ENCODE assay signal across 12 cellular contexts in the genomic region with DNA sequence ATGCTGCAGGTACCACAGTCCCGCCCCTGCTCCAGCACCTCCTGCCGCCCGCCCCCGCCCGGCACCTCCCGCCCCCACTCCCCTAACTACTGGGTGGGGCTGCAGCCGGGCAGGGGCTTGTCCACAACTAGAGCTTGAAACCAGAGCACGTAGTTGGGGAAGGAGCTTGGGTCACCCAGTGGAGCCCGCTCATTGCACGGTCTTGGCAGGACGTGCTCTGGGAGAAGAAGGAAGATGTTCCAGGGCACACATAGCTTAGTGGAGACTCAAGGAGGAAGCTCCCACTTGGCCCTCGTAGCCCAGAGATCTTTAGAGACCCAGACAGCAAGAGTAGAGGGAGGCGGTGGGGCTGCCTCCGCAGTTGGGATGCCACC. TPM values are rescaled to one million over a fixed set of nuclear protein-coding genes. Genes with fewer than 3 reads are reported as not detected.
DNase-seq lines count a peak whose midpoint lies in the region; ATAC-seq and TF ChIP-seq lines count a peak whose summit lies in the region.
"Had no signal": no experiment of that assay in that cellular context is flagged by ENCODE, and none has a peak within 500 bp of the region (broad histone marks: within the 10 kb centered on the region; RNA-seq: fewer than 3 reads in every experiment).

No MANE protein-coding gene starts in this region.

- no peak for TF ChIP-seq POLR2A in body of pancreas (IDR thresholded peaks at IDR 0.05)

- intact Hi-C loops in cardiac septum (cut with DNase I) (no loop called here), Right ventricle myocardium inferior (cut with DNase I) (no loop called here), tibial artery (cut with DNase I; ENCODE audit: low total_unique reads) (no loop called here), body of pancreas (cut with DNase I) (no loop called here)

- TF ChIP-seq CTCF in coronary artery (IDR thresholded peaks at IDR 0.05), result no peak
- TF ChIP-seq CTCF in lung (IDR thresholded peaks at IDR 0.05; ENCODE audit: control extremely low read depth, extremely low read depth), result no peak
- TF ChIP-seq CTCF in tibial artery (IDR thresholded peaks at IDR 0.05), result no peak
- TF ChIP-seq CTCF in body of pancreas (IDR thresholded peaks at IDR 0.05), result no peak

- peaks cover 7% of the 10 kb centered on the region for H3K27me3 ChIP-seq in lung (ENCODE audit: control insufficient read depth, insufficient read depth)
- H3K27me3 ChIP-seq in tibial artery, result peaks cover 0 to 54% of the 10 kb centered on the region in 2 donors
- H3K27me3 ChIP-seq in body of pancreas, result peaks cover 0 to 5% of the 10 kb centered on the region in 2 donors

- peaks cover 0 to 3% of the 10 kb centered on the region in 2 donors for H3K9me3 ChIP-seq in lung (ENCODE audit: control insufficient read depth in 2 of 2, insufficient read depth in 1 of 2, low read length in 1 of 2)
- no peaks in the 10 kb centered on the region for H3K9me3 ChIP-seq in tibial artery
- H3K9me3 ChIP-seq in body of pancreas, result no peaks in the 10 kb centered on the region

- ATAC-seq in Right ventricle myocardium inferior, result no peak
- peak; percentile 9 for ATAC-seq in lung (ENCODE audit: insufficient read depth, low FRiP score)
- no peak for ATAC-seq in body of pancreas
- no peak for ATAC-seq in GM21737 (IDR thresholded peaks at IDR 0.05; ENCODE audit: unreplicated experiment)
- ATAC-seq: HCT116 had no signal

- 17 to 18% methylated on average over 14 of the region's 14 CpGs for WGBS in lung, 2 donors
- 18 to 41% methylated on average over 4 to 9 of the region's 14 CpGs for WGBS in body of pancreas, 2 donors

- H3K36me3 ChIP-seq in lung (ENCODE audit: control insufficient read depth in 2 of 2, insufficient read depth in 2 of 2, low read length in 2 of 2), result no peaks in the 10 kb centered on the region
- H3K36me3 ChIP-seq in tibial artery, result no peaks in the 10 kb centered on the region
- H3K36me3 ChIP-seq in body of pancreas (replicated peaks in 1 of 2; ENCODE audit: insufficient read depth in 1 of 2, low read depth in 2 of 2), result no peaks in the 10 kb centered on the region

- H3K4me1 ChIP-seq in lung (ENCODE audit: control insufficient read depth in 2 of 2, insufficient read depth in 2 of 2, low read length in 2 of 2) (peaks cover 0 to 8% of the 10 kb centered on the region in 2 donors), tibial artery (peaks cover 0 to 12% (median 10%) of the 10 kb centered on the region in 4 donors), body of pancreas (peaks cover 12% of the 10 kb centered on the region)

- peak; percentile 24 for DNase-seq in cardiac septum (ENCODE audit: low spot score)
- DNase-seq in Right ventricle myocardium inferior (ENCODE audit: missing footprints), result no peak
- DNase-seq in coronary artery (ENCODE audit: low spot score), result peak; percentile 50
- DNase-seq in lung (ENCODE audit: low spot score), result no peak
- no peak for DNase-seq in tibial artery
- no peak for DNase-seq in glomerular visceral epithelial cell (ENCODE audit: extremely low spot score)
- no peak for DNase-seq in body of pancreas
- DNase-seq: activated CD8-positive, alpha-beta memory T cell treated with anti-CD3 and anti-CD28 coated beads, Interleukin-2, amount 50 U/mL, for 48 hours; MV-4-11 had no signal

- no peak overlapping the region for H3K27ac ChIP-seq in coronary artery
- H3K27ac ChIP-seq in lung (ENCODE audit: low read depth in 1 of 2, low read length in 1 of 2), result no peak overlapping the region
- H3K27ac ChIP-seq in tibial artery, result no peak overlapping the region
- no peak overlapping the region for H3K27ac ChIP-seq in body of pancreas

- H3K4me3 ChIP-seq in coronary artery (peak overlapping the region; percentile 67), lung (no peak overlapping the region), tibial artery (peak overlapping the region; percentile 25 to 47), body of pancreas (no peak overlapping the region)

RNA-seq across cellular contexts. Expression of a gene that starts 0.7 kb away (rescaled TPM):
- total RNA-seq in cardiac septum (not detected), Right ventricle myocardium inferior (not detected), lung (not detected), body of pancreas (under 1 TPM; 0.26 to 0.99 TPM)
- under 1 TPM in 1 of 2 donors, not detected in 1; 0.06 TPM for polyA plus RNA-seq in lung
- total RNA-seq: subcutaneous adipose tissue had no signal

RNA-seq across cellular contexts. Expression of a gene that starts 16.1 kb away (rescaled TPM):
- total RNA-seq in cardiac septum (not detected), Right ventricle myocardium inferior (not detected), lung (not detected), body of pancreas (not detected)
- polyA plus RNA-seq in lung, result not detected
- total RNA-seq: subcutaneous adipose tissue had no signal

RNA-seq across cellular contexts. Expression of a gene that starts 32.1 kb away (rescaled TPM):
- total RNA-seq in cardiac septum, result 98.7 TPM
- total RNA-seq in Right ventricle myocardium inferior, result 45.4 TPM
- total RNA-seq in lung, result 10 to 100 TPM; 71.8 to 76.5 TPM
- 10 to 100 TPM; 29.2 to 45.0 TPM for polyA plus RNA-seq in lung
- total RNA-seq in body of pancreas, result 100 to 1,000 TPM; 100 to 405 TPM

Comparison
In these comparisons a context has a peak if more than half of its experiments do, and no peak if none do; other contexts are left out.
1. DNase-seq: peak in cardiac septum (single experiment) and coronary artery (single experiment); none in Right ventricle myocardium inferior (single experiment), lung (single experiment), tibial artery (0 of 2), glomerular visceral epithelial cell (single experiment) and body of pancreas (0 of 4).
2. H3K4me3 ChIP-seq: peak in coronary artery (single experiment) and tibial artery (2 of 2); none in lung (single experiment) and body of pancreas (0 of 2).